Comparison of ENCODE assay signal across 11 cellular contexts in the genomic region with DNA sequence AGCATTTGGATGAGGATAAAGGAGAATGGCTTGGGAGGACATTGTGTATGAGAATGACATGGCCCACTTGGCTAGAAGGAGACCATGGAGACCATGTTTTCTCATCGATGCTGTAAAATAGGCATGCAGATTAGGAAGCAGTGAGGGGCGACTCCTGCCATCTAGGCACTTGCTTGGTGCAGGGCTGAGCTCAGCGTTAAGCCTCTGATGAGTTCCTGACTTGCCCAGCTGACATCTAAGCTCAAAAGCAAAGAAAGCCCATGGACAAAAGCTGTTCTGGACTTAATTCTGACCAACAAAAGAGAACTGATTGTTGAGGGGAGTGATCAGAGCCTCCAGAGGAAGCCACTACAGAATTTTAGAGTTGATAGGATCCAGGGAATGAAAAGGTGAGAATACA.
"Had no signal": no experiment of that assay in that cellular context is flagged by ENCODE, and none has a peak within 500 bp of the region (broad histone marks: within the 10 kb centered on the region; RNA-seq: fewer than 3 reads in every experiment).

No MANE protein-coding gene starts in this region.

- H3K4me1 ChIP-seq: HAP-1 had no signal

- H3K36me3 ChIP-seq: HAP-1 had no signal

- H3K27ac Mint-ChIP-seq: GM23338, H9, HFFc6 had no signal

- FAIRE-seq: H1, H54 had no signal

- H3K4me2 ChIP-seq: GM23338 had no signal

- H3K4me1 Mint-ChIP-seq: GM23338 had no signal

- H3K4me3 Mint-ChIP-seq: GM23338, H9, HFFc6 had no signal

- ATAC-seq: GM23338, HCT116 had no signal

- H3K4me3 ChIP-seq: GM23248, GM23338, HAP-1 had no signal

- H2AFZ ChIP-seq: GM23248, GM23338 had no signal

- H3K9me3 ChIP-seq: HAP-1 had no signal

- H3K9me3 Mint-ChIP-seq: GM23338, H9, HFFc6 had no signal

- H3K9ac ChIP-seq: GM23248 had no signal

- DNase-seq: GM23248, GOT3, H7, H9, HCEC 1CT, HFFc6 had no signal

- H3K27ac ChIP-seq: GM23248 had no signal
